ENCODE assay signal across 8 cellular contexts in the genomic region with DNA sequence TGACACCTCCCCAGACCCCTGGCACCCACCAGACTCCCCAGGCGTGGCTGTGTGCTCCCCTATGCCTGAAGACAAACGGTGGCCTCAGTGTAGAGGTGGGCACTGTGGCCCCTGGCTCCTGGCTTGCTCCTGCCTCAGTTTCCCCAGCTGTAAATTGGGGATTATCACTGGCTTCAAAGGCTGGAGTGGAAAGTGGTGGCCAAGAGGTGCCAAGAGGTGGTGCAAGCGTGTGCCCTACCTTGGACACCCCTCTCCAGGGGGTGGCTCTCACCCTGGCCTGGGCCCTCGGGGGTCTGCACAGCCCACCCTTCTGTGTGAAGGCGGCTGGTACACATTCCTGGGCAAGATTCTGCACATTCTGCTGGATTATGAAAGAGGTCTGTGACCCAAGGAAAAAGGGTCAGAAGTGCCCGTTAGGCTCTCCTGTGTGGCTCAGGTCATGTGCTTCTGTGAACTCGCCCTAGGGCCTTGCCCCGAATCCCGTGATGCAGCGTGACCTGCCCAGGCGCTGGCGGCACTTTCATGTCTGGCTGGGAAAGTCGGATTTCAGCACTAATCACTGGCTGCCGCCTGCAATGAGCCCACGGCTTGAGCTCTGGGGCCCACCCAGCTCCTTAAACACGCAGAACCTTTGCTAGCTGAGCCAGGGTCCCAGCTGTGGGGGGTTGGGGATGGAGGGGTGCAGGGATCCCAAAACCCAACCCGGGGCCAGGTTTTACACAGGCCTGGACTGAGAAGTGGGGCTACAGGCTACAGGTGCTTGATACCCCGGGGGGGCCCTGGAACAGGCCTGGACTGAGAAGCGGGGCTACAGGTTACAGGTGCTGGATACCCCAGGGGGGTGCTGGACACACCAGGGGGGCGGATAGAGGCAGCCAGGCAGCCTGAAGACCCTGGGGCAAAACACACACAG.
DNase-seq lines count a peak whose midpoint lies in the region; ATAC-seq and TF ChIP-seq lines count a peak whose summit lies in the region.
"Not testable (repeated sequence)": the region's sequence is repeated elsewhere in the genome, so short reads cannot be mapped to it uniquely, and the experiment has no call there.

No MANE protein-coding gene starts in this region.

- POLR2A ChIA-PET in HEK293 (lab: Yijun Ruan, JAX); activated B cell treated with CpG ODN at 0.5 μM for 24 hours (lab: Charles Lee): not testable (repeated sequence)

- peak overlapping the region; percentile 46 for H2BK5ac ChIP-seq in neuronal stem cell (ENCODE audit: low read length)

- not testable (repeated sequence) for H2AFZ ChIP-seq in neuronal stem cell (ENCODE audit: low read length)

- peaks cover 65% of the 10 kb centered on the region for H3K36me3 Mint-ChIP-seq in activated B cell treated with CpG ODN at 0.5 μM for 24 hours (ENCODE audit: low read depth)
- peaks cover 44% of the 10 kb centered on the region for H3K36me3 Mint-ChIP-seq in stimulated activated naive CD8-positive, alpha-beta T cell treated with anti-CD3 and anti-CD28 coated beads, Interleukin-15, Interleukin-2, amounts not matched to agents 100 ng/mL and 50 ng/mL, for 24 hours (ENCODE audit: low read depth)

- H3K23ac ChIP-seq in neuronal stem cell (ENCODE audit: low read depth, low read length, poor library complexity): not testable (repeated sequence)

- H2BK15ac ChIP-seq in neuronal stem cell (ENCODE audit: low read length): not testable (repeated sequence)

- H2AK5ac ChIP-seq in neuronal stem cell (ENCODE audit: low read depth, low read length): not testable (repeated sequence)

- H3K36me3 ChIP-seq in HEK293 (ENCODE audit: control insufficient read depth in 2 of 2, insufficient read depth in 1 of 2, low read length in 2 of 2): peaks cover 0 to 13% of the 10 kb centered on the region in 2 experiments; a peak in 2 of 3 replicates
- H3K36me3 ChIP-seq in neuronal stem cell (replicated peaks in 1 of 2; ENCODE audit: control insufficient read depth in 2 of 2, insufficient read depth in 2 of 2, low read length in 2 of 2): peaks cover 0 to 71% of the 10 kb centered on the region in 2 donors

- H3K27ac ChIP-seq in HEK293 (ENCODE audit: extremely low read depth, low read depth, low read length); neuronal stem cell (replicated peaks; ENCODE audit: low read length): not testable (repeated sequence)
- peak overlapping the region; percentile 9 for H3K27ac ChIP-seq in adipose tissue (ENCODE audit: low read depth, low read length)
- peak overlapping the region; percentile 54 for H3K27ac ChIP-seq in layer of hippocampus (ENCODE audit: low read depth, low read length)

- not testable (repeated sequence) for H3K4me3 ChIP-seq in AG10803 (ENCODE audit: low read length); HEK293 (ENCODE audit: low read depth, low read length); neuronal stem cell (ENCODE audit: low read length in 2 of 2)

- peaks cover 16% of the 10 kb centered on the region; the same call in 1 of the 2 replicates for H3K4me1 ChIP-seq in HEK293 (ENCODE audit: control insufficient read depth, insufficient read depth, low read length)
- peaks cover 12 to 20% of the 10 kb centered on the region in 2 donors for H3K4me1 ChIP-seq in neuronal stem cell (ENCODE audit: control insufficient read depth in 2 of 2, insufficient read depth in 1 of 2, low read depth in 1 of 2, low read length in 2 of 2)

- H2BK120ac ChIP-seq in neuronal stem cell (ENCODE audit: low read depth, low read length): not testable (repeated sequence)

- peaks cover 20% of the 10 kb centered on the region for H3K79me1 ChIP-seq in neuronal stem cell (ENCODE audit: low read depth, low read length)

- not testable (repeated sequence) for H3K14ac ChIP-seq in neuronal stem cell (ENCODE audit: low read length)

- not testable (repeated sequence) for ATAC-seq in activated B cell treated with CpG ODN at 0.5 μM for 24 hours (ENCODE audit: low read depth)

- H3K4me2 ChIP-seq in neuronal stem cell (ENCODE audit: insufficient read depth, low read length, poor library complexity, severe bottlenecking): not testable (repeated sequence)

- not testable (repeated sequence) for H3K4me3 Mint-ChIP-seq in activated B cell treated with CpG ODN at 0.5 μM for 24 hours; stimulated activated naive CD8-positive, alpha-beta T cell treated with anti-CD3 and anti-CD28 coated beads, Interleukin-15, Interleukin-2, amounts not matched to agents 100 ng/mL and 50 ng/mL, for 24 hours

- not testable (repeated sequence) for H3K4ac ChIP-seq in neuronal stem cell (ENCODE audit: low read length)

- WGBS in adipose tissue, 3 donors: 76 to 84% (median 77%) methylated on average over 18 to 20 of the region's 20 CpGs
- WGBS in neuronal stem cell (ENCODE audit: extremely low coverage in 2 of 2, insufficient read length in 2 of 2, insufficient replicate concordance in 1 of 2), 2 donors: no CpG with 5 or more reads among the region's 20 CpGs

- peaks cover 91% of the 10 kb centered on the region for H3K4me1 Mint-ChIP-seq in activated B cell treated with CpG ODN at 0.5 μM for 24 hours
- peaks cover 78% of the 10 kb centered on the region for H3K4me1 Mint-ChIP-seq in stimulated activated naive CD8-positive, alpha-beta T cell treated with anti-CD3 and anti-CD28 coated beads, Interleukin-15, Interleukin-2, amounts not matched to agents 100 ng/mL and 50 ng/mL, for 24 hours (ENCODE audit: low read depth)

- not testable (repeated sequence) for H4K91ac ChIP-seq in neuronal stem cell (ENCODE audit: low read depth, low read length, poor library complexity)

- not testable (repeated sequence) for H3K18ac ChIP-seq in neuronal stem cell (ENCODE audit: low read length)

- H3K9ac ChIP-seq in neuronal stem cell (ENCODE audit: low read depth, low read length, poor library complexity): peak overlapping the region; percentile 44

- not testable (repeated sequence) for H3K27me3 Mint-ChIP-seq in activated B cell treated with CpG ODN at 0.5 μM for 24 hours; stimulated activated naive CD8-positive, alpha-beta T cell treated with anti-CD3 and anti-CD28 coated beads, Interleukin-15, Interleukin-2, amounts not matched to agents 100 ng/mL and 50 ng/mL, for 24 hours

- CTCF ChIA-PET in HEK293 (lab: Yijun Ruan, JAX); activated B cell treated with CpG ODN at 0.5 μM for 24 hours (lab: Charles Lee): not testable (repeated sequence)

- H3K27ac Mint-ChIP-seq in activated B cell treated with CpG ODN at 0.5 μM for 24 hours: peak overlapping the region; percentile 35
- peak overlapping the region; percentile 58 for H3K27ac Mint-ChIP-seq in stimulated activated naive CD8-positive, alpha-beta T cell treated with anti-CD3 and anti-CD28 coated beads, Interleukin-15, Interleukin-2, amounts not matched to agents 100 ng/mL and 50 ng/mL, for 24 hours

- H2BK12ac ChIP-seq in neuronal stem cell (ENCODE audit: low read length): not testable (repeated sequence)

- TF ChIP-seq POLR2A in erythroblast (IDR thresholded peaks at IDR 0.05; ENCODE audit: low read length): not testable (repeated sequence)

- DNase-seq in AG10803 (ENCODE audit: low read depth) (peak; percentile 6), activated B cell treated with CpG ODN at 0.5 μM for 24 hours (peak; percentile 16), erythroblast (lab: John Stamatoyannopoulos, UW) (peak; percentile 48 to 50)
- DNase-seq in neuronal stem cell (ENCODE audit: low spot score): not testable (repeated sequence)

- TF ChIP-seq CTCF in AG10803 (conservative IDR thresholded peaks at IDR 0.05; ENCODE audit: low read length); HEK293 (tag by site-specific recombination; IDR thresholded peaks at IDR 0.05); activated B cell treated with CpG ODN at 0.5 μM for 24 hours (IDR thresholded peaks at IDR 0.05): not testable (repeated sequence)

- H3K9me3 Mint-ChIP-seq in activated B cell treated with CpG ODN at 0.5 μM for 24 hours; stimulated activated naive CD8-positive, alpha-beta T cell treated with anti-CD3 and anti-CD28 coated beads, Interleukin-15, Interleukin-2, amounts not matched to agents 100 ng/mL and 50 ng/mL, for 24 hours: not testable (repeated sequence)

- not testable (repeated sequence) for H3K9me3 ChIP-seq in HEK293 (ENCODE audit: control insufficient read depth, insufficient read depth, low read depth, low read length); neuronal stem cell (replicated peaks in 1 of 2; ENCODE audit: control insufficient read depth in 2 of 2, insufficient read depth in 1 of 2, low read depth in 1 of 2, low read length in 2 of 2)

- intact Hi-C loops in activated B cell treated with CpG ODN at 0.5 μM for 24 hours (cut with micrococcal nuclease): not testable (repeated sequence)

- H4K8ac ChIP-seq in neuronal stem cell (ENCODE audit: low read depth, low read length): not testable (repeated sequence)

- not testable (repeated sequence) for H3K27me3 ChIP-seq in layer of hippocampus (ENCODE audit: control insufficient read depth, insufficient read depth, low read length); neuronal stem cell (ENCODE audit: control insufficient read depth in 3 of 3, insufficient read depth in 3 of 3, low read depth in 1 of 3, low read length in 3 of 3)

TF ChIP-seq in HEK293, 187 proteins besides CTCF, POLR2A, EP300 and RAD21 (continues in another document):
- TF ChIP-seq, protein P1, sequence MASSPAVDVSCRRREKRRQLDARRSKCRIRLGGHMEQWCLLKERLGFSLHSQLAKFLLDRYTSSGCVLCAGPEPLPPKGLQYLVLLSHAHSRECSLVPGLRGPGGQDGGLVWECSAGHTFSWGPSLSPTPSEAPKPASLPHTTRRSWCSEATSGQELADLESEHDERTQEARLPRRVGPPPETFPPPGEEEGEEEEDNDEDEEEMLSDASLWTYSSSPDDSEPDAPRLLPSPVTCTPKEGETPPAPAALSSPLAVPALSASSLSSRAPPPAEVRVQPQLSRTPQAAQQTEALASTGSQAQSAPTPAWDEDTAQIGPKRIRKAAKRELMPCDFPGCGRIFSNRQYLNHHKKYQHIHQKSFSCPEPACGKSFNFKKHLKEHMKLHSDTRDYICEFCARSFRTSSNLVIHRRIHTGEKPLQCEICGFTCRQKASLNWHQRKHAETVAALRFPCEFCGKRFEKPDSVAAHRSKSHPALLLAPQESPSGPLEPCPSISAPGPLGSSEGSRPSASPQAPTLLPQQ (tag by site-specific recombination; IDR thresholded peaks at IDR 0.05): peak; percentile 61
- TF ChIP-seq SP7 (tag by site-specific recombination; IDR thresholded peaks at IDR 0.05): peak; percentile 37; the same call in 1 of the 2 replicates
- peak; percentile 83 for TF ChIP-seq ZFP69B (tag by site-specific recombination; IDR thresholded peaks at IDR 0.05)
- TF ChIP-seq TCF7L2 (IDR thresholded peaks at IDR 0.05; ENCODE audit: borderline replicate concordance, low read depth, low read length): peak; percentile 74; the same call in 1 of the 2 replicates
- TF ChIP-seq GFI1B (tag by site-specific recombination; IDR thresholded peaks at IDR 0.05): 0 out of 2 replicates have a peak, but pooled peaks have one; percentile 27
- 0 out of 2 replicates have a peak, but pooled peaks have one; percentile 13 for TF ChIP-seq PRDM1 (tag by site-specific recombination; IDR thresholded peaks at IDR 0.05)
